In genomic region chr15:58934521-58934920, GRCh38 we compare ENCODE assay signal across 8 cellular contexts. TPM values are rescaled to one million over a fixed set of nuclear protein-coding genes. Genes with fewer than 3 reads are reported as not detected.
DNase-seq lines count a peak whose midpoint lies in the region; ATAC-seq and TF ChIP-seq lines count a peak whose summit lies in the region.

No MANE protein-coding gene starts in this region.

- TF ChIP-seq CTCF in left ventricle myocardium inferior (IDR thresholded peaks at IDR 0.05; ENCODE audit: borderline replicate concordance) (no peak), vagina (IDR thresholded peaks at IDR 0.05) (no peak)

- H2BK12ac ChIP-seq in mesenchymal stem cell (ENCODE audit: low read length in 2 of 2): no peak overlapping the region

- 86% methylated on average over 3 of the region's 4 CpGs for WGBS in mesenchymal stem cell

- no peak overlapping the region for H3K23ac ChIP-seq in mesenchymal stem cell (ENCODE audit: low read length in 2 of 2)

- H3K36me3 ChIP-seq in left ventricle myocardium inferior (peaks cover under 1% of the 10 kb centered on the region), mesenchymal stem cell (ENCODE audit: control insufficient read depth in 1 of 2, insufficient read depth in 2 of 2, low read depth in 1 of 2, low read length in 2 of 2) (peaks cover 0 to 4% of the 10 kb centered on the region in 2 experiments), vagina (no peaks in the 10 kb centered on the region)

- H3K79me1 ChIP-seq in mesenchymal stem cell (replicated peaks; ENCODE audit: low read length, poor library complexity, severe bottlenecking): no peaks in the 10 kb centered on the region

- H3K4ac ChIP-seq in mesenchymal stem cell (ENCODE audit: low read depth in 1 of 2, low read length in 2 of 2): no peak overlapping the region

- H3K18ac ChIP-seq in mesenchymal stem cell (ENCODE audit: low read depth in 1 of 2, low read length in 2 of 2): no peak overlapping the region

- no peak overlapping the region for H4K91ac ChIP-seq in mesenchymal stem cell (ENCODE audit: low read length)

- ATAC-seq in Right ventricle myocardium inferior: no peak
- ATAC-seq in HG03432 (IDR thresholded peaks at IDR 0.05; ENCODE audit: unreplicated experiment): no peak
- no peak for ATAC-seq in HG03175 (IDR thresholded peaks at IDR 0.05; ENCODE audit: unreplicated experiment)

- peak overlapping the region; percentile 70 for H2BK5ac ChIP-seq in mesenchymal stem cell (ENCODE audit: low read depth, low read length, poor library complexity, severe bottlenecking)

- TF ChIP-seq POLR2A in vagina (IDR thresholded peaks at IDR 0.05): no peak

- peaks cover 45% of the 10 kb centered on the region for H3K4me1 ChIP-seq in left ventricle myocardium inferior
- H3K4me1 ChIP-seq in mesenchymal stem cell (ENCODE audit: control insufficient read depth, insufficient read depth, low read depth, low read length): peaks cover 4% of the 10 kb centered on the region
- peaks cover 29% of the 10 kb centered on the region for H3K4me1 ChIP-seq in vagina

- H3K27me3 ChIP-seq in left ventricle myocardium inferior (ENCODE audit: low read depth) (no peaks in the 10 kb centered on the region), mesenchymal stem cell (ENCODE audit: control insufficient read depth in 1 of 2, insufficient read depth in 1 of 2, low read length in 2 of 2) (no peaks in the 10 kb centered on the region), vagina (no peaks in the 10 kb centered on the region)

- no peak overlapping the region for H4K8ac ChIP-seq in mesenchymal stem cell (ENCODE audit: low read length)

- H3K9me3 ChIP-seq in left ventricle myocardium inferior (replicated peaks): no peaks in the 10 kb centered on the region
- H3K9me3 ChIP-seq in mesenchymal stem cell (ENCODE audit: control insufficient read depth, low read length): no peaks in the 10 kb centered on the region
- no peaks in the 10 kb centered on the region for H3K9me3 ChIP-seq in vagina

- peak overlapping the region; percentile 71 for H2AFZ ChIP-seq in mesenchymal stem cell (ENCODE audit: low read depth, low read length)

- peak overlapping the region; percentile 99 for H3K9ac ChIP-seq in mesenchymal stem cell (ENCODE audit: low read length)

- peak overlapping the region; percentile 100 for H3K27ac ChIP-seq in left ventricle myocardium inferior (replicated peaks)
- H3K27ac ChIP-seq in mesenchymal stem cell (ENCODE audit: low read length, poor library complexity, severe bottlenecking): peak overlapping the region; percentile 57
- peak overlapping the region; percentile 98 for H3K27ac ChIP-seq in vagina

- H3K4me2 ChIP-seq in mesenchymal stem cell (ENCODE audit: low read length, poor library complexity, severe bottlenecking): no peak overlapping the region

- H3K14ac ChIP-seq in mesenchymal stem cell (ENCODE audit: low read length in 2 of 2): no peak overlapping the region

- no peak overlapping the region for H2BK15ac ChIP-seq in mesenchymal stem cell (ENCODE audit: low read depth, poor library complexity, severe bottlenecking)

- no peak overlapping the region for H2AK5ac ChIP-seq in mesenchymal stem cell (ENCODE audit: low read length, severe bottlenecking)

- DNase-seq in left ventricle myocardium inferior (no peak), Right ventricle myocardium inferior (ENCODE audit: missing footprints) (no peak), amniotic epithelial cell (ENCODE audit: low read depth) (peak; percentile 51), mesenchymal stem cell (no peak), vagina (ENCODE audit: extremely low spot score in 2 of 2) (no peak), SIG-M5 (lab: John Stamatoyannopoulos, UW) (no peak)

- no peak overlapping the region for H2BK120ac ChIP-seq in mesenchymal stem cell (ENCODE audit: low read depth, low read length)

- intact Hi-C loops in left ventricle myocardium inferior (cut with micrococcal nuclease) (no loop called here), Right ventricle myocardium inferior (cut with DNase I) (loop anchor here (5.0 kb wide), 1 partner anchor 707 kb away; no protein-coding TSS in a partner anchor), vagina (cut with DNase I) (loop anchor here (5.0 kb wide), 1 partner anchor 2002 kb away; no protein-coding TSS in a partner anchor)

- H3K4me3 ChIP-seq in left ventricle myocardium inferior: peak overlapping the region; percentile 92
- peak overlapping the region in 1 of 2 experiments; percentile 97 for H3K4me3 ChIP-seq in mesenchymal stem cell (ENCODE audit: insufficient read depth in 1 of 2, low read depth in 1 of 2, low read length in 2 of 2)
- peak overlapping the region; percentile 58 to 70 for H3K4me3 ChIP-seq in vagina

RNA-seq across cellular contexts. Expression of gene SLTM, which starts 1.0 kb away (rescaled TPM):
- total RNA-seq in left ventricle myocardium inferior: 47.8 TPM
- 49.2 TPM for total RNA-seq in Right ventricle myocardium inferior
- 45.7 TPM for polyA plus RNA-seq in mesenchymal stem cell (2013, experiment 1 of 2)
- polyA plus RNA-seq in mesenchymal stem cell (2013, experiment 2 of 2): 43.3 TPM
- total RNA-seq in vagina: 76.9 TPM

RNA-seq across cellular contexts. Expression of gene RNF111, which starts 52.9 kb away (rescaled TPM):
- total RNA-seq in left ventricle myocardium inferior (20.3 TPM), Right ventricle myocardium inferior (22.2 TPM), vagina (35.6 TPM)
- polyA plus RNA-seq in mesenchymal stem cell (2013, experiment 1 of 2): 12.0 TPM
- 12.2 TPM for polyA plus RNA-seq in mesenchymal stem cell (2013, experiment 2 of 2)
